18 cellular contexts compared by ENCODE assay signal in genomic region chr15:61994216-61994615, GRCh38.
DNase-seq lines count a peak whose midpoint lies in the region; ATAC-seq and TF ChIP-seq lines count a peak whose summit lies in the region.
"Had no signal": no experiment of that assay in that cellular context is flagged by ENCODE, and none has a peak within 500 bp of the region (broad histone marks: within the 10 kb centered on the region; RNA-seq: fewer than 3 reads in every experiment).

No MANE protein-coding gene starts in this region.

- no peaks in the 10 kb centered on the region for H3K9me3 ChIP-seq in GM23248 (ENCODE audit: low read depth)
- H3K9me3 ChIP-seq: MG63, stomach had no signal

- no peaks in the 10 kb centered on the region for H3K27me3 ChIP-seq in GM23248 (replicated peaks; ENCODE audit: insufficient read depth)
- H3K27me3 ChIP-seq: MG63, stomach had no signal

- DNase-seq in A172 (ENCODE audit: low spot score), result peak; percentile 4
- peak; percentile 92 for DNase-seq in GM23248
- peak; percentile 9 for DNase-seq in astrocyte of the cerebellum (ENCODE audit: low read depth)
- DNase-seq in fibroblast of villous mesenchyme (ENCODE audit: low read depth), result peak; percentile 20
- DNase-seq in stimulated activated CD4-positive, alpha-beta T cell treated with anti-CD3 and anti-CD28 coated beads, Interleukin-4, amount 100 ng/mL, for 1 hour, result no peak
- no peak for DNase-seq in DMS53 treated with DMSO at 0.1 percent for 48 hours (lab: John Stamatoyannopoulos, UW; ENCODE audit: unreplicated experiment)
- DNase-seq in NCI-H1105 treated with DMSO at 0.1 percent for 48 hours (lab: John Stamatoyannopoulos, UW), result no peak
- DNase-seq: activated CD4-positive, alpha-beta T cell treated with anti-CD3 and anti-CD28 coated beads, Interleukin-2, amount 50 U/mL, for 4 hours; activated naive CD8-positive, alpha-beta T cell treated with anti-CD3 and anti-CD28 coated beads for 36 hours; activated T-cell treated with anti-CD3 and anti-CD28 coated beads, Interleukin-2, amount 50 U/mL, for 4 hours; endodermal cell; GOT3; MG63; NCI-H187 treated with DMSO at 0.1 percent for 48 hours; NCI-H510A treated with DMSO at 0.1 percent for 48 hours; stomach had no signal

- no peak for ATAC-seq in HG03378 (IDR thresholded peaks at IDR 0.05; ENCODE audit: unreplicated experiment)
- ATAC-seq: activated T-cell treated with anti-CD3 and anti-CD28 coated beads, Interleukin-2, amount 50 U/mL, for 4 hours; natural killer cell treated with Interleukin-12 subunit alpha and Interleukin-12 subunit beta and Interleukin-15 and Interleukin-18, amount 100 ng/mL, for 72 hours had no signal

- H3K36me3 ChIP-seq in GM23248 (ENCODE audit: low read depth), result peaks cover 7% of the 10 kb centered on the region; the same call in 1 of the 2 replicates

- no peaks in the 10 kb centered on the region for H4K20me1 ChIP-seq in GM23248 (ENCODE audit: insufficient read depth)

- H3K4me3 ChIP-seq in GM23248 (no peak overlapping the region), astrocyte of the cerebellum (ENCODE audit: low read depth, low read length) (no peak overlapping the region), fibroblast of villous mesenchyme (ENCODE audit: low read depth, low read length) (no peak overlapping the region)
- H3K4me3 ChIP-seq: MG63, stomach had no signal

- TF ChIP-seq CTCF in astrocyte of the cerebellum (IDR thresholded peaks at IDR 0.05; ENCODE audit: low read depth, low read length, missing control alignments), result no peak
- TF ChIP-seq CTCF in fibroblast of villous mesenchyme (IDR thresholded peaks at IDR 0.05; ENCODE audit: insufficient read depth, low read depth, low read length), result no peak

- peak overlapping the region; percentile 28 for H3K27ac ChIP-seq in GM23248
- H3K27ac ChIP-seq: stomach had no signal

- H3K9ac ChIP-seq in GM23248, result no peak overlapping the region

- WGBS in GM23248 (ENCODE audit: low coverage in 1 of 2, low lambda C conversion rate in 2 of 2, missing lambda C conversion rate in 2 of 2), 2 experiments, result 55 to 63% methylated on average over 1 of the region's 1 CpG

- in situ Hi-C loops in GM23248 (cut with MboI), result no loop called here
- in situ Hi-C loops in astrocyte of the cerebellum (cut with HindIII; ENCODE audit: low sequenced_read_pairs), result no loop called here

- H3K9me2 ChIP-seq in GM23248 (ENCODE audit: insufficient read depth), result no peaks in the 10 kb centered on the region

- peaks cover 8% of the 10 kb centered on the region; the same call in 1 of the 2 replicates for H3K4me1 ChIP-seq in GM23248 (ENCODE audit: insufficient read depth)
- H3K4me1 ChIP-seq: stomach had no signal

- no peaks in the 10 kb centered on the region for H3K79me2 ChIP-seq in GM23248 (ENCODE audit: insufficient read depth)

- H3K4me2 ChIP-seq in GM23248 (ENCODE audit: unreplicated experiment), result no peak overlapping the region

- H2AFZ ChIP-seq in GM23248, result no peak overlapping the region

- H3F3A ChIP-seq in GM23248 (ENCODE audit: insufficient read depth), result peaks cover 12% of the 10 kb centered on the region; the same call in 1 of the 2 replicates

Comparison
In these comparisons a context has a peak if more than half of its experiments do, and no peak if none do; other contexts are left out.
1. DNase-seq: peak in A172 (single experiment), GM23248 (single experiment), astrocyte of the cerebellum (single experiment) and fibroblast of villous mesenchyme (single experiment); none in stimulated activated CD4-positive, alpha-beta T cell treated with anti-CD3 and anti-CD28 coated beads, Interleukin-4, amount 100 ng/mL, for 1 hour (single experiment), DMS53 treated with DMSO at 0.1 percent for 48 hours (single experiment) and NCI-H1105 treated with DMSO at 0.1 percent for 48 hours (single experiment).